ENCODE assay signal across 7 cellular contexts in genomic region chr12:57603758-57604453, GRCh38.
DNase-seq lines count a peak whose midpoint lies in the region; ATAC-seq and TF ChIP-seq lines count a peak whose summit lies in the region.

No MANE protein-coding gene starts in this region.

- POLR2A ChIA-PET in RWPE1 (lab: Yijun Ruan, JAX; ENCODE audit: low non-redundant PET): interaction anchor here (0.6 kb wide), 1 partner anchor 308 kb away, joined by 4 read pairs; no protein-coding TSS in a partner anchor

- H3K4me3 ChIP-seq in GM12875 (ENCODE audit: low read depth, low read length): peak overlapping the region; percentile 70
- H3K4me3 ChIP-seq in muscle layer of duodenum (ENCODE audit: low read depth in 1 of 2, low read length in 2 of 2): peak overlapping the region; percentile 74 to 86

- peaks cover 9 to 29% of the 10 kb centered on the region in 2 donors for H3K4me1 ChIP-seq in muscle layer of duodenum (ENCODE audit: control insufficient read depth in 1 of 2, insufficient read depth in 2 of 2, low read length in 2 of 2)

- H3K27ac ChIP-seq in RWPE1 (peak overlapping the region; percentile 72), epithelial cell of prostate (peak overlapping the region; percentile 8), muscle layer of duodenum (ENCODE audit: low read length) (peak overlapping the region; percentile 85)

- DNase-seq in RWPE1 (ENCODE audit: low spot score) (no peak), epithelial cell of prostate (ENCODE audit: low read depth, low spot score) (no peak), NCI-H524 treated with DMSO at 0.1 percent for 48 hours (lab: John Stamatoyannopoulos, UW) (no peak)

- no peak for TF ChIP-seq CTCF in GM12875 (IDR thresholded peaks at IDR 0.05; ENCODE audit: borderline replicate concordance, insufficient read depth, low read depth, low read length)
- no peak for TF ChIP-seq CTCF in RWPE1 (conservative IDR thresholded peaks at IDR 0.05; ENCODE audit: low read depth)

- H3K9me3 ChIP-seq in muscle layer of duodenum (ENCODE audit: control insufficient read depth in 1 of 2, low read length in 2 of 2): no peaks in the 10 kb centered on the region

- H3K36me3 ChIP-seq in muscle layer of duodenum (ENCODE audit: control insufficient read depth in 1 of 2, insufficient read depth in 2 of 2, low read length in 2 of 2): peaks cover 34 to 55% of the 10 kb centered on the region in 2 donors

- CTCF ChIA-PET in RWPE1 (lab: Yijun Ruan, JAX): interaction anchor here (0.6 to 1.0 kb wide), 4 partner anchors 16 to 390 kb away, joined by 3 to 6 read pairs (median 4); no protein-coding TSS in a partner anchor

- ATAC-seq in GM21381 (IDR thresholded peaks at IDR 0.05; ENCODE audit: unreplicated experiment): no peak
- ATAC-seq in HG02759 (IDR thresholded peaks at IDR 0.05; ENCODE audit: unreplicated experiment): no peak

- H3K27me3 ChIP-seq in muscle layer of duodenum (ENCODE audit: low read depth, low read length): no peaks in the 10 kb centered on the region

Comparison
In these comparisons a context has a peak if more than half of its experiments do, and no peak if none do; other contexts are left out.
1. H3K27ac ChIP-seq: peak in every context shown above with its lines; median percentile 85 in muscle layer of duodenum; 72 in RWPE1; 8 in epithelial cell of prostate.